8 cellular contexts compared by ENCODE assay signal in genomic region chr3:107525101-107525953, GRCh38. TPM values are rescaled to one million over a fixed set of nuclear protein-coding genes. Genes with fewer than 3 reads are reported as not detected.
DNase-seq lines count a peak whose midpoint lies in the region; ATAC-seq and TF ChIP-seq lines count a peak whose summit lies in the region.

No MANE protein-coding gene starts in this region.

- DNase-seq in EH (ENCODE audit: low read depth) (peak; percentile 59), activated B cell treated with CpG ODN at 0.5 μM for 24 hours (peak; percentile 54), NCI-H187 (lab: John Stamatoyannopoulos, UW) (no peak)
- DNase-seq in stimulated activated CD4-positive, alpha-beta T cell treated with anti-CD3 and anti-CD28 coated beads, Interleukin-15, amount 100 ng/mL, for 24 hours: peak; percentile 45

- peaks cover 52% of the 10 kb centered on the region for H3K4me1 Mint-ChIP-seq in activated B cell treated with CpG ODN at 0.5 μM for 24 hours

- ATAC-seq in activated B cell treated with CpG ODN at 0.5 μM for 24 hours (ENCODE audit: low read depth): peak; percentile 7
- ATAC-seq in HG02840 (IDR thresholded peaks at IDR 0.05; ENCODE audit: low FRiP score, unreplicated experiment): no peak

- no peak for TF ChIP-seq CTCF in activated B cell treated with CpG ODN at 0.5 μM for 24 hours (IDR thresholded peaks at IDR 0.05)

- peak overlapping the region; percentile 96 for H3K4me3 Mint-ChIP-seq in activated B cell treated with CpG ODN at 0.5 μM for 24 hours

- H3K9me3 Mint-ChIP-seq in activated B cell treated with CpG ODN at 0.5 μM for 24 hours: no peaks in the 10 kb centered on the region

- no peaks in the 10 kb centered on the region for H3K27me3 Mint-ChIP-seq in activated B cell treated with CpG ODN at 0.5 μM for 24 hours

- H3K27ac Mint-ChIP-seq in activated B cell treated with CpG ODN at 0.5 μM for 24 hours: peak overlapping the region; percentile 89

- intact Hi-C loops in activated B cell treated with CpG ODN at 0.5 μM for 24 hours (cut with micrococcal nuclease): loop anchor here (10.0 kb wide), 1 partner anchor 569 kb away; the partner anchor contains the start of gene CD47

- peak overlapping the region; percentile 63 for H3K27ac ChIP-seq in cingulate gyrus (ENCODE audit: low read depth, low read length)
- peak overlapping the region; percentile 41 for H3K27ac ChIP-seq in layer of hippocampus (ENCODE audit: low read depth, low read length)

- CTCF ChIA-PET in activated B cell treated with CpG ODN at 0.5 μM for 24 hours (lab: Charles Lee): interaction anchor here (0.8 kb wide), 1 partner anchor 94 kb away, joined by 3 read pairs; no protein-coding TSS in a partner anchor

- H3K27me3 ChIP-seq in layer of hippocampus (ENCODE audit: control insufficient read depth, insufficient read depth, low read length): no peaks in the 10 kb centered on the region

- POLR2A ChIA-PET in activated B cell treated with CpG ODN at 0.5 μM for 24 hours (lab: Charles Lee): interaction anchor here (0.6 to 2.1 kb wide), 7 partner anchors 74 to 1064 kb away, joined by 3 to 24 read pairs (median 7); partner anchors contain the start of genes CIP2A and DZIP3

- peaks cover 33% of the 10 kb centered on the region for H3K36me3 Mint-ChIP-seq in activated B cell treated with CpG ODN at 0.5 μM for 24 hours (ENCODE audit: low read depth)

- TF ChIP-seq RAD21 in Ishikawa (IDR thresholded peaks at IDR 0.05; ENCODE audit: low read depth): no peak

- no peak for TF ChIP-seq EP300 in Ishikawa (IDR thresholded peaks at IDR 0.05; ENCODE audit: borderline replicate concordance)

TF ChIP-seq in Ishikawa, 13 proteins besides CTCF, POLR2A, EP300 and RAD21:
- TF ChIP-seq TAF1 (IDR thresholded peaks at IDR 0.05; ENCODE audit: low read depth) (peak; percentile 43), REST (IDR thresholded peaks at IDR 0.05; ENCODE audit: low read depth) (no peak), NFIC (IDR thresholded peaks at IDR 0.05) (no peak), FOXM1 (IDR thresholded peaks at IDR 0.05; ENCODE audit: borderline replicate concordance, low read depth) (no peak), MAX (IDR thresholded peaks at IDR 0.05) (no peak; the same call in 1 of the 2 replicates), CREB1 (IDR thresholded peaks at IDR 0.05; ENCODE audit: low read depth) (no peak), YY1 (IDR thresholded peaks at IDR 0.05; ENCODE audit: low read depth) (peak; percentile 58; the same call in 1 of the 2 replicates), TCF12 (IDR thresholded peaks at IDR 0.05; ENCODE audit: low read depth) (no peak), ZBTB7A (IDR thresholded peaks at IDR 0.05; ENCODE audit: low read depth) (peak; percentile 7; the same call in 1 of the 2 replicates), TEAD4 (IDR thresholded peaks at IDR 0.05) (no peak), USF1 (IDR thresholded peaks at IDR 0.05) (no peak)

RNA-seq across cellular contexts. Expression of gene BBX, which starts 2.6 kb away (rescaled TPM):
- 75.8 and 77.5 TPM in 2 replicates for total RNA-seq in activated B cell treated with CpG ODN at 0.5 μM for 24 hours

Comparison
In these comparisons a context has a peak if more than half of its experiments do, and no peak if none do; other contexts are left out.
1. DNase-seq: peak in EH (single experiment), activated B cell treated with CpG ODN at 0.5 μM for 24 hours (single experiment) and stimulated activated CD4-positive, alpha-beta T cell treated with anti-CD3 and anti-CD28 coated beads, Interleukin-15, amount 100 ng/mL, for 24 hours (single experiment); none in NCI-H187 (0 of 2).